In genomic region chr1:6511461-6512244, GRCh38 we compare ENCODE assay signal across 1 cellular context.
TF ChIP-seq lines count a peak whose summit lies in the region.

No MANE protein-coding gene starts in this region.

TF ChIP-seq in H1, 55 proteins besides CTCF, POLR2A, EP300 and RAD21:
- TF ChIP-seq SP4 (IDR thresholded peaks at IDR 0.05; ENCODE audit: low read length) = no peak
- TF ChIP-seq MAX (IDR thresholded peaks at IDR 0.05) = no peak
- no peak for TF ChIP-seq E2F6 (IDR thresholded peaks at IDR 0.05)
- TF ChIP-seq TAF1 (IDR thresholded peaks at IDR 0.05; ENCODE audit: low read depth, low read length) = no peak
- no peak for TF ChIP-seq POLR2AphosphoS5 (IDR thresholded peaks at IDR 0.05; ENCODE audit: low read depth, low read length)
- no peak for TF ChIP-seq SUZ12 (IDR thresholded peaks at IDR 0.05; ENCODE audit: low read length)
- no peak for TF ChIP-seq EZH2 (IDR thresholded peaks at IDR 0.05; ENCODE audit: low read depth, low read length, severe bottlenecking)
- TF ChIP-seq SIN3A (conservative IDR thresholded peaks at IDR 0.05 in 1 of 2, IDR thresholded peaks at IDR 0.05 in 1 of 2; ENCODE audit: low read depth in 1 of 2, low read length in 2 of 2) = no peak
- no peak for TF ChIP-seq JUND (IDR thresholded peaks at IDR 0.05; ENCODE audit: low read length)
- TF ChIP-seq YY1 (IDR thresholded peaks at IDR 0.05; ENCODE audit: low read depth, low read length) = no peak
- TF ChIP-seq USF2 (IDR thresholded peaks at IDR 0.05; ENCODE audit: low read length) = no peak
- no peak for TF ChIP-seq KDM1A (IDR thresholded peaks at IDR 0.05; ENCODE audit: borderline replicate concordance, low read length)
- TF ChIP-seq CBX8 (IDR thresholded peaks at IDR 0.05; ENCODE audit: borderline replicate concordance, low read depth, low read length) = no peak
- no peak for TF ChIP-seq RFX5 (IDR thresholded peaks at IDR 0.05; ENCODE audit: borderline replicate concordance, low read depth, low read length)
- no peak for TF ChIP-seq SIX5 (IDR thresholded peaks at IDR 0.05; ENCODE audit: low read depth, low read length)
